In the genomic region with DNA sequence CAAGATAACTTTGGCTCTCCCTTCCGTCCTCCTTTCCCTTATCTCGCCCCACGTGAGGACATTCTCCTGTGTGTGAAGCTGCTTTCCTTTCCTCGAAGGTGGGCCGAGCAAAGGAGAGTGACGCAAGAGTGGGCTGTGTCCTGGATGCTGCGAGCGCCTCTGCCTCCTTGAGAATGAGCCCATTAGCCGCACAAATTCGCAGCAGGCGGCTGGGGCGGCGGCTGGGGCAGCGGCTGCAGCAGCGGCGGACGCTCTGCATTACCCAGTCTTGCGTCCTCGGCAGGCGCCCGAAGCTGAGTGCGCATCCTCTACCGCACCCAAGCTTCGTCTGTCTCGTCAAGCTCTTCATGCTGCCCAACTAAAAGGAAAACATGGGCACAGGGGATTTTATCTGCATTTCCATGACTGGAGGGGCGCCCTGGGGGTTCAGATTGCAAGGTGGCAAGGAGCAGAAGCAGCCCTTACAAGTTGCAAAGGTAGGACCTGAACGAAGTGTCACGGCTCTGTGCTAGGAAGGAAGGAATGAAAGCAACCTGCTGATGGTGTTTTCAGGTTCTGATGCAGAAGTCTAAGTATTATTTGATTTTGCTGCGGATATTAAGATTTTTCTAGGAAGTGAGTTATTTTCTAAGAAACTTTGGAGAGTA, we compare ENCODE assay signal across 8 cellular contexts. TPM values are rescaled to one million over a fixed set of nuclear protein-coding genes. Genes with fewer than 3 reads are reported as not detected.
DNase-seq lines count a peak whose midpoint lies in the region; ATAC-seq and TF ChIP-seq lines count a peak whose summit lies in the region.

A gene with protein sequence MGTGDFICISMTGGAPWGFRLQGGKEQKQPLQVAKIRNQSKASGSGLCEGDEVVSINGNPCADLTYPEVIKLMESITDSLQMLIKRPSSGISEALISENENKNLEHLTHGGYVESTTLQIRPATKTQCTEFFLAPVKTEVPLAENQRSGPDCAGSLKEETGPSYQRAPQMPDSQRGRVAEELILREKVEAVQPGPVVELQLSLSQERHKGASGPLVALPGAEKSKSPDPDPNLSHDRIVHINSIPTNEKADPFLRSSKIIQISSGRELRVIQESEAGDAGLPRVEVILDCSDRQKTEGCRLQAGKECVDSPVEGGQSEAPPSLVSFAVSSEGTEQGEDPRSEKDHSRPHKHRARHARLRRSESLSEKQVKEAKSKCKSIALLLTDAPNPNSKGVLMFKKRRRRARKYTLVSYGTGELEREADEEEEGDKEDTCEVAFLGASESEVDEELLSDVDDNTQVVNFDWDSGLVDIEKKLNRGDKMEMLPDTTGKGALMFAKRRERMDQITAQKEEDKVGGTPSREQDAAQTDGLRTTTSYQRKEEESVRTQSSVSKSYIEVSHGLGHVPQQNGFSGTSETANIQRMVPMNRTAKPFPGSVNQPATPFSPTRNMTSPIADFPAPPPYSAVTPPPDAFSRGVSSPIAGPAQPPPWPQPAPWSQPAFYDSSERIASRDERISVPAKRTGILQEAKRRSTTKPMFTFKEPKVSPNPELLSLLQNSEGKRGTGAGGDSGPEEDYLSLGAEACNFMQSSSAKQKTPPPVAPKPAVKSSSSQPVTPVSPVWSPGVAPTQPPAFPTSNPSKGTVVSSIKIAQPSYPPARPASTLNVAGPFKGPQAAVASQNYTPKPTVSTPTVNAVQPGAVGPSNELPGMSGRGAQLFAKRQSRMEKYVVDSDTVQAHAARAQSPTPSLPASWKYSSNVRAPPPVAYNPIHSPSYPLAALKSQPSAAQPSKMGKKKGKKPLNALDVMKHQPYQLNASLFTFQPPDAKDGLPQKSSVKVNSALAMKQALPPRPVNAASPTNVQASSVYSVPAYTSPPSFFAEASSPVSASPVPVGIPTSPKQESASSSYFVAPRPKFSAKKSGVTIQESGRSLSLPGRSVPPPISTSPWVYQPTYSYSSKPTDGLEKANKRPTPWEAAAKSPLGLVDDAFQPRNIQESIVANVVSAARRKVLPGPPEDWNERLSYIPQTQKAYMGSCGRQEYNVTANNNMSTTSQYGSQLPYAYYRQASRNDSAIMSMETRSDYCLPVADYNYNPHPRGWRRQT (plus strand): TSS at position 189 of the 647 bp plus-strand sequence. CDS start 183 bp downstream, at position 372.

- no peak for ATAC-seq in CD4-positive, alpha-beta T cell (ENCODE audit: poor library complexity)
- peak; percentile 79 for ATAC-seq in GM21360 (IDR thresholded peaks at IDR 0.05; ENCODE audit: unreplicated experiment)
- ATAC-seq in HG03571 (IDR thresholded peaks at IDR 0.05; ENCODE audit: unreplicated experiment) = peak; percentile 86
- ATAC-seq in PC-3 = peak; percentile 97
- ATAC-seq in heart left ventricle = peak; percentile 81 to 94 (median 86)
- peak; percentile 97 for ATAC-seq in omental fat pad (ENCODE audit: low FRiP score)

- TF ChIP-seq CTCF in CD4-positive, alpha-beta T cell (IDR thresholded peaks at IDR 0.05) = no peak
- TF ChIP-seq CTCF in PC-3 (conservative IDR thresholded peaks at IDR 0.05; ENCODE audit: low read depth, low read length) (no peak), heart left ventricle (IDR thresholded peaks at IDR 0.05) (peak in 1 of 12 donors; percentile 5), omental fat pad (IDR thresholded peaks at IDR 0.05) (no peak)

- 0 out of 2 replicates have a peak, but pooled peaks cover 5% of the 10 kb centered on the region for H3K4me1 ChIP-seq in PC-3 (ENCODE audit: insufficient read depth, low read length)
- H3K4me1 ChIP-seq in adipocyte (ENCODE audit: control insufficient read depth, insufficient read depth, low read length) = peaks cover 9% of the 10 kb centered on the region
- H3K4me1 ChIP-seq in heart left ventricle = peaks cover 0 to 13% (median 7%) of the 10 kb centered on the region in 12 donors

- WGBS in heart left ventricle, 4 donors = 1 to 2% (median 2%) methylated on average over 19 to 29 of the region's 29 CpGs

- intact Hi-C loops in CD4-positive, alpha-beta T cell (cut with DNase I, micrococcal nuclease) = no loop called here
- intact Hi-C loops in PC-3 (cut with micrococcal nuclease) (loop anchor here (5.0 kb wide), 1 partner anchor 61 kb away; no protein-coding TSS in a partner anchor), heart left ventricle (cut with DNase I) (loop anchor here in 9 of 10 donors (1.0 to 10.0 kb wide), 11 partner anchors 51 to 406 kb away; a partner anchor contains a TSS)

- peaks cover 27% of the 10 kb centered on the region for H3K27me3 ChIP-seq in CD4-positive, alpha-beta T cell (ENCODE audit: control insufficient read depth, insufficient read depth, low read length)
- no peaks in the 10 kb centered on the region for H3K27me3 ChIP-seq in PC-3 (ENCODE audit: low read length)
- no peaks in the 10 kb centered on the region for H3K27me3 ChIP-seq in adipocyte (replicated peaks; ENCODE audit: control insufficient read depth, insufficient read depth, low read length)
- peaks cover 0 to 14% (median 0%) of the 10 kb centered on the region in 9 donors for H3K27me3 ChIP-seq in heart left ventricle

- CTCF ChIA-PET in CD4-positive, alpha-beta T cell (lab: Charles Lee) = no interaction called here
- CTCF ChIA-PET in PC-3 (lab: Charles Lee) = no interaction called here

- H3K4me1 Mint-ChIP-seq in CD4-positive, alpha-beta T cell (ENCODE audit: low read depth) = peaks cover 19% of the 10 kb centered on the region

- H3K4me3 ChIP-seq in PC-3 (ENCODE audit: low read length) (peak within 1 kb of the TSS; percentile 68), adipocyte (ENCODE audit: low read length) (peak within 1 kb of the TSS; percentile 82), heart left ventricle (peak within 1 kb of the TSS; percentile 21 to 82 (median 72))

- H3K79me2 ChIP-seq in PC-3 (ENCODE audit: low read length) = no peaks in the 10 kb centered on the region

- TF ChIP-seq POLR2A in heart left ventricle (IDR thresholded peaks at IDR 0.05) = peak in 1 of 2 donors; percentile 82

- no peaks in the 10 kb centered on the region for H3K36me3 ChIP-seq in PC-3 (ENCODE audit: low read depth, low read length)
- H3K36me3 ChIP-seq in adipocyte (ENCODE audit: control insufficient read depth, insufficient read depth, low read length, severe bottlenecking) = no peaks in the 10 kb centered on the region
- H3K36me3 ChIP-seq in heart left ventricle = no peaks in the 10 kb centered on the region

- peaks cover 43% of the 10 kb centered on the region for H3K27me3 Mint-ChIP-seq in CD4-positive, alpha-beta T cell

- peak within 1 kb of the TSS; percentile 42 for H3K4me3 Mint-ChIP-seq in CD4-positive, alpha-beta T cell

- POLR2A ChIA-PET in CD4-positive, alpha-beta T cell (lab: Charles Lee) = interaction anchor here (1.2 kb wide), 1 partner anchor 117 kb away, joined by 3 read pairs; no protein-coding TSS in a partner anchor
- POLR2A ChIA-PET in PC-3 (lab: Charles Lee; ENCODE audit: unreplicated experiment) = interaction anchor here (0.6 to 1.2 kb wide), 2 partner anchors 54 to 63 kb away, joined by 5 to 6 read pairs; no protein-coding TSS in a partner anchor

- H3K27ac Mint-ChIP-seq in CD4-positive, alpha-beta T cell = no peak within 1 kb of the TSS

- no peaks in the 10 kb centered on the region for H3K9me2 ChIP-seq in PC-3 (replicated peaks; ENCODE audit: low read length)

- H3K27ac ChIP-seq in CD4-positive, alpha-beta T cell (ENCODE audit: low read depth, low read length) = no peak within 1 kb of the TSS
- H3K27ac ChIP-seq in PC-3 (ENCODE audit: low read length) (no peak within 1 kb of the TSS), heart left ventricle (peak within 1 kb of the TSS; percentile 70 to 93 (median 88))

- no peak within 1 kb of the TSS for H3K9ac ChIP-seq in PC-3 (ENCODE audit: low read length)
- H3K9ac ChIP-seq in adipocyte (ENCODE audit: low read length) = peak within 1 kb of the TSS; percentile 68

- no peaks in the 10 kb centered on the region for H3K9me3 ChIP-seq in CD4-positive, alpha-beta T cell (ENCODE audit: control insufficient read depth, low read length)
- no peaks in the 10 kb centered on the region for H3K9me3 ChIP-seq in PC-3 (ENCODE audit: low read length)
- H3K9me3 ChIP-seq in adipocyte (ENCODE audit: control insufficient read depth, low read length) = no peaks in the 10 kb centered on the region
- no peaks in the 10 kb centered on the region for H3K9me3 ChIP-seq in heart left ventricle

- BruUV-seq in PC-3 (replicated peaks; lab: Mats Ljungman, UMichigan) = no TSS peak

- DNase-seq in CD4-positive, alpha-beta T cell = peak in 4 of 10 experiments; percentile 2 to 39 (median 4)
- peak; percentile 59 for DNase-seq in PC-3
- DNase-seq in adipocyte (ENCODE audit: low read depth) = peak; percentile 93
- DNase-seq in heart left ventricle = peak; percentile 82 to 90 (median 88)
- DNase-seq in omental fat pad (ENCODE audit: low spot score) = peak; percentile 48
- DNase-seq in SW 1271 (lab: John Stamatoyannopoulos, UW) = no peak

- peak within 1 kb of the TSS; percentile 88 for H3K4me2 ChIP-seq in PC-3 (ENCODE audit: low read length)

- H3F3A ChIP-seq in PC-3 (ENCODE audit: low read length, unreplicated experiment) = no peaks in the 10 kb centered on the region

- no peaks in the 10 kb centered on the region for H4K20me1 ChIP-seq in PC-3 (ENCODE audit: low read length)

- no peaks in the 10 kb centered on the region for H3K36me3 Mint-ChIP-seq in CD4-positive, alpha-beta T cell (ENCODE audit: low read depth)

- peak within 1 kb of the TSS; percentile 87 for H2AFZ ChIP-seq in PC-3 (ENCODE audit: low read length)

- no peaks in the 10 kb centered on the region for H3K9me3 Mint-ChIP-seq in CD4-positive, alpha-beta T cell

RNA-seq across cellular contexts. Expression of the gene that starts here (rescaled TPM):
- total RNA-seq in CD4-positive, alpha-beta T cell = under 1 TPM; 0.22 to 0.41 TPM
- total RNA-seq in PC-3 (2014; rRNA removed) (0.04 and 0.06 TPM in 2 replicates), heart left ventricle (100 to 1,000 TPM; 151 to 290 (median 247) TPM), omental fat pad (10 to 100 TPM; 23.3 to 72.0 (median 41.3) TPM)
- polyA plus RNA-seq in heart left ventricle = 10 to 100 TPM; 31.2 to 72.4 TPM

Comparison
In these comparisons a context has a peak if more than half of its experiments do, and no peak if none do; other contexts are left out.
1. RNA of the gene that starts here (total RNA-seq): 151 to 290 TPM in heart left ventricle and 23.3 to 72.0 TPM in omental fat pad; 0.22 to 0.41 TPM in CD4-positive, alpha-beta T cell and 0.04 to 0.06 TPM in PC-3; every median in the first group is over 10 times any median in the second.
2. Peak in DNase-seq, ATAC-seq, H3K4me3 ChIP-seq and H3K4me2 ChIP-seq in PC-3; RNA of the gene not detected or under 1 TPM.
3. DNase-seq: peak in adipocyte (single experiment), heart left ventricle (5 of 5) and omental fat pad (single experiment); none in SW 1271 (0 of 2).
4. H3K27ac ChIP-seq: peak in heart left ventricle (12 of 12); none in CD4-positive, alpha-beta T cell (single experiment) and PC-3 (single experiment).
5. intact Hi-C loops: an anchor here in PC-3 (5.0 kb wide) and heart left ventricle (1.0 to 10.0 kb wide); none called in CD4-positive, alpha-beta T cell.
6. Peak in every context shown above with its lines, with median percentiles within 50 percentile points of each other: H3K4me3 ChIP-seq.